21 cellular contexts compared by ENCODE assay signal in the genomic region with DNA sequence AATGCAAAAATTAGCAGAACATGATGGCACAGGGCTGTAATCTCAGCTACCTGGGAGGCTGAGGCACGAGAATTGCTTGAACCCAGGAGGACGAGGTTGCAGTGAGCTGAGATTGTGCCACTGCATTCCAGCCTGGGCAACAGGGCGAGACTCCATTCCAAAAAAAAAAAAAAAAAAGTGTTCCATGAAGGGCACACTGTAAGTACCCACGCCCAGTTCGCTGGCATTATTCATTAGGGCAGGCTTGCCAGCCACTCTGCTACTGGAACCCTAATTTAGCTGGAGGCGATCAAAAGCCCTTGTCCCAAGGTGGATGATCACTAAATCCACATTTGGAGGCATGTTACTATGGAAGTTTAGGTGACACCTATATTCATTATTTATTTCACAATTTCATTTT. TPM values are rescaled to one million over a fixed set of nuclear protein-coding genes. Genes with fewer than 3 reads are reported as not detected.
"Had no signal": no experiment of that assay in that cellular context is flagged by ENCODE, and none has a peak within 500 bp of the region (broad histone marks: within the 10 kb centered on the region; RNA-seq: fewer than 3 reads in every experiment).

No MANE protein-coding gene starts in this region.

- H3K27ac ChIP-seq: SJCRH30 had no signal

- H3K4me3 ChIP-seq: MG63, SJCRH30 had no signal

- ATAC-seq: SK-N-SH treated with all-trans-retinoic acid at 6 μM for 48 hours had no signal

- H3K27me3 ChIP-seq: MG63 had no signal

- H3K9me3 ChIP-seq: MG63, SJCRH30 had no signal

- H3K4me1 ChIP-seq: SJCRH30 had no signal

- H3K36me3 ChIP-seq: MG63, SJCRH30 had no signal

- FAIRE-seq: RCC 7860 had no signal

- DNase-seq: KBM-7, MG63, NCI-H1092, NCI-H1105 treated with DMSO at 0.1 percent for 48 hours, NCI-H1417 treated with DMSO at 0.1 percent for 48 hours, NCI-H146, NCI-H1694 treated with DMSO at 0.1 percent for 48 hours, NCI-H1930, NCI-H2081, NCI-H2107, NCI-H226, NCI-H446, NCI-H510A, NCI-H524 treated with DMSO at 0.1 percent for 48 hours, NCI-H69, NCI-H774, RPMI8226, SHP77 treated with DMSO at 0.1 percent for 48 hours, SJCRH30 had no signal

RNA-seq across cellular contexts. Expression of a gene that starts 5.0 kb away (rescaled TPM):
- total RNA-seq: SJCRH30 had no signal

RNA-seq across cellular contexts. Expression of a gene that starts 39.1 kb away (rescaled TPM):
- total RNA-seq: SJCRH30 had no signal
